Comparison of ENCODE assay signal across 8 cellular contexts in the genomic region with DNA sequence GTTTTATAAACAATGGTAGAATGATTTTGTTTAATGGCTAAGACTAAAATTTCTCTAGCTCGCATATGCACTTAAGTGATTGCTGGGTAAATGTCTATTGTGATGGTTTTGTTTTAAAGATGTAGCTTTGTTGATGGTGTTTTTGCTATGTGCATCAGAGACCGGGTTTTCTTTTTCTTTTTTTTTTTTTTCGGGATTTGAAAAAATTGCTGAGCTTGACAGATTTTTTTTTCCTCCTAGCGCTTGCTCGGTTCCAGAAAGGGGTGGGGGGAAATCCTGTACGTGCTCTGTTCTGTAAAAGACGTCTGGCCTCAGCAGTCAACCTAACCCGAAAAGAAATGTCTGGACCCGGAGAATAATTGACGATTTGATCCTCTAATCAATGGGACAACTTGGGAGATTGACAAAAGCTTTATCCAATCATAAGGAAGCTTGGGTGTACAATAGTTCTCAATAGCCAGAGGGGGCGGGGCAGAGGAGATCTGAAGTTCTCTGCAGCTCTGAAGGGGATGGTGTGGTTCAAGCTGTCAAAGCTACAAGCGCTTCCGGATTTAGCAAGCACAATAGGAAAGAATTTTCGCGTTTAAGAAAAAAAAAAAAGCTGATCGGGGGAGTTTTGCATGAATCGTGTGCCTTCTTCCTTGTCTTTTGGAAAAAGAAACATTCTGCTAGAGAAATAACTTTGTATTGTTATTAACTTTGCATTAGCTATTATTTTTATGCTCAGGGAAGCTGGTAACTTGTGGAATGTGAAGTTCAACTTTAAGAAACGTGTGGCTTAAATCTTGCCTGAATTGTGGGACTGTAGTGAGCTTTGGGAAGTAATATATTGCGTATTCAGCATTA. TPM values are rescaled to one million over a fixed set of nuclear protein-coding genes. Genes with fewer than 3 reads are reported as not detected.
DNase-seq lines count a peak whose midpoint lies in the region; ATAC-seq, FAIRE-seq and TF ChIP-seq lines count a peak whose summit lies in the region.

No MANE protein-coding gene starts in this region.

- peak overlapping the region; percentile 11 for H3K9ac ChIP-seq in mesendoderm (ENCODE audit: low read length)

- H3K27me3 ChIP-seq in BE2C (no peaks in the 10 kb centered on the region), mesendoderm (ENCODE audit: insufficient read depth, low read length, poor library complexity) (peaks cover 10% of the 10 kb centered on the region)

- no peak overlapping the region for H3K27ac ChIP-seq in mesendoderm (ENCODE audit: low read depth, low read length)

- no peak overlapping the region for H4K5ac ChIP-seq in mesendoderm (ENCODE audit: low read length)

- no peak overlapping the region for H3K23ac ChIP-seq in mesendoderm (ENCODE audit: low read length)

- H3K79me1 ChIP-seq in mesendoderm (ENCODE audit: low read length): no peaks in the 10 kb centered on the region

- DNase-seq in BE2C (peak; percentile 87), HT1080 (ENCODE audit: low read depth) (peak; percentile 99), NOMO-1 treated with DMSO at 0.1 percent for 48 hours (lab: John Stamatoyannopoulos, UW; ENCODE audit: unreplicated experiment) (peak; percentile 99), mesendoderm (peak; percentile 99)
- peak; percentile 94 for DNase-seq in activated CD8-positive, alpha-beta memory T cell treated with anti-CD3 and anti-CD28 coated beads, Interleukin-2, amount 50 U/mL, for 1 hour (ENCODE audit: extremely low read depth)
- peak; percentile 76 for DNase-seq in stimulated activated CD8-positive, alpha-beta memory T cell treated with anti-CD3 and anti-CD28 coated beads, Interleukin-12 subunit alpha, Interleukin-12 subunit beta, amount 100 ng/mL, for 24 hours (ENCODE audit: extremely low read depth)

- FAIRE-seq in endometrium (lab: Jason Lieb, UNC): peak; percentile 99

- H3K4me3 ChIP-seq in BE2C (ENCODE audit: low read depth, low read length) (peak overlapping the region; percentile 77), mesendoderm (ENCODE audit: low read length) (peak overlapping the region; percentile 21)

- no CpG with 5 or more reads among the region's 19 CpGs for WGBS in mesendoderm (ENCODE audit: extremely low coverage, insufficient coverage, low lambda C conversion rate)

- H2BK15ac ChIP-seq in mesendoderm (replicated peaks; ENCODE audit: low read depth): no peak overlapping the region

- H3K18ac ChIP-seq in mesendoderm (ENCODE audit: low read length): no peak overlapping the region

- H2BK5ac ChIP-seq in mesendoderm (ENCODE audit: low read length): no peak overlapping the region

- H2BK120ac ChIP-seq in mesendoderm (ENCODE audit: low read depth, low read length): no peak overlapping the region

- H3K4ac ChIP-seq in mesendoderm (ENCODE audit: low read depth, low read length): no peak overlapping the region

- H3K4me1 ChIP-seq in BE2C: peaks cover 6% of the 10 kb centered on the region
- no peaks in the 10 kb centered on the region for H3K4me1 ChIP-seq in mesendoderm (ENCODE audit: control insufficient read depth, low read depth, low read length)

- H2AK5ac ChIP-seq in mesendoderm (ENCODE audit: low read length): no peak overlapping the region

- H3K36me3 ChIP-seq in BE2C: no peaks in the 10 kb centered on the region
- H3K36me3 ChIP-seq in mesendoderm (ENCODE audit: control insufficient read depth, insufficient read depth, low read length): no peaks in the 10 kb centered on the region

- no peak overlapping the region for H3K56ac ChIP-seq in mesendoderm (ENCODE audit: low read length)

- no peaks in the 10 kb centered on the region for H3K9me3 ChIP-seq in BE2C

- ATAC-seq in GM19467 (IDR thresholded peaks at IDR 0.05; ENCODE audit: unreplicated experiment): peak; percentile 52

- H3K79me2 ChIP-seq in mesendoderm (ENCODE audit: control insufficient read depth, insufficient read depth, low read length): no peaks in the 10 kb centered on the region

- peak overlapping the region; percentile 43 for H3K4me2 ChIP-seq in mesendoderm (ENCODE audit: low read length)

- H4K8ac ChIP-seq in mesendoderm (ENCODE audit: low read depth, low read length): peak overlapping the region; percentile 28

- TF ChIP-seq CTCF in BE2C (IDR thresholded peaks at IDR 0.05; ENCODE audit: low read depth, low read length): no peak

RNA-seq across cellular contexts. Expression of a gene that starts 4.5 kb away (rescaled TPM):
- 6.0 TPM for polyA plus RNA-seq in BE2C (2012; ENCODE audit: insufficient read depth, insufficient read length, low read depth)
- 3.4 and 6.3 TPM in 2 replicates for total RNA-seq in HT1080 (2014; rRNA removed; shearing (Covaris generic))
- 3.8 and 5.1 TPM in 2 replicates for polyA plus RNA-seq in HT1080 (2015; cell fraction: cytosol; rRNA removed)
- polyA plus RNA-seq in HT1080 (2015; cell fraction: nucleus; rRNA removed): 4.9 and 6.9 TPM in 2 replicates
- 0.46 TPM for polyA plus RNA-seq in mesendoderm (2013, experiment 1 of 2)
- polyA plus RNA-seq in mesendoderm (2013, experiment 2 of 2): 0.45 TPM
